ENCODE assay signal across 8 cellular contexts in genomic region chr22:42500164-42500835, GRCh38. TPM values are rescaled to one million over a fixed set of nuclear protein-coding genes. Genes with fewer than 3 reads are reported as not detected.
DNase-seq lines count a peak whose midpoint lies in the region; ATAC-seq and TF ChIP-seq lines count a peak whose summit lies in the region.

No MANE protein-coding gene starts in this region.

- H3K4me3 ChIP-seq in duodenal mucosa (ENCODE audit: low read depth in 1 of 2, low read length in 2 of 2): peak overlapping the region; percentile 52 to 68
- H3K4me3 ChIP-seq in lung: no peak overlapping the region

- no peak for TF ChIP-seq RAD21 in Ishikawa (IDR thresholded peaks at IDR 0.05; ENCODE audit: low read depth)

- H3K9me3 ChIP-seq in duodenal mucosa (ENCODE audit: control insufficient read depth in 1 of 2, low read length in 2 of 2) (no peaks in the 10 kb centered on the region), lung (ENCODE audit: control insufficient read depth in 2 of 2, insufficient read depth in 1 of 2, low read length in 1 of 2) (no peaks in the 10 kb centered on the region)

- CTCF ChIA-PET in activated CD8-positive, alpha-beta T cell treated with anti-CD3 and anti-CD28 coated beads for 36 hours (lab: Charles Lee): no interaction called here

- peak; percentile 93 for DNase-seq in Ammon's horn (ENCODE audit: low spot score)
- peak; percentile 85 for DNase-seq in activated CD8-positive, alpha-beta T cell treated with anti-CD3 and anti-CD28 coated beads for 36 hours
- DNase-seq in lung (ENCODE audit: low spot score): peak; percentile 89
- DNase-seq in stimulated activated CD8-positive, alpha-beta memory T cell treated with anti-CD3 and anti-CD28 coated beads, Interleukin-12 subunit alpha, Interleukin-12 subunit beta, amount 100 ng/mL, for 4 hours (ENCODE audit: low read depth): peak; percentile 59
- no peak for DNase-seq in DMS 273 (lab: John Stamatoyannopoulos, UW; ENCODE audit: unreplicated experiment)

- no peak overlapping the region for H3K27ac Mint-ChIP-seq in activated CD8-positive, alpha-beta T cell treated with anti-CD3 and anti-CD28 coated beads for 36 hours

- POLR2A ChIA-PET in activated CD8-positive, alpha-beta T cell treated with anti-CD3 and anti-CD28 coated beads for 36 hours (lab: Charles Lee): interaction anchor here (0.7 kb wide), 1 partner anchor 114 kb away, joined by 3 read pairs; the partner anchor contains the start of gene POLDIP3

- H3K27ac ChIP-seq in duodenal mucosa (ENCODE audit: low read depth, low read length) (no peak overlapping the region), lung (ENCODE audit: low read depth in 1 of 2, low read length in 1 of 2) (peak overlapping the region in 1 of 2 donors; percentile 10)

- H3K9ac ChIP-seq in duodenal mucosa (ENCODE audit: low read depth in 1 of 2, low read length in 2 of 2): peak overlapping the region; percentile 25 to 70

- no peak for TF ChIP-seq CTCF in activated CD8-positive, alpha-beta T cell treated with anti-CD3 and anti-CD28 coated beads for 36 hours (IDR thresholded peaks at IDR 0.05)
- TF ChIP-seq CTCF in lung (IDR thresholded peaks at IDR 0.05; ENCODE audit: control extremely low read depth, extremely low read depth): no peak

- H3K27me3 ChIP-seq in duodenal mucosa (ENCODE audit: control insufficient read depth in 1 of 2, insufficient read depth in 2 of 2, low read length in 2 of 2) (no peaks in the 10 kb centered on the region), lung (ENCODE audit: control insufficient read depth, insufficient read depth) (no peaks in the 10 kb centered on the region)

- no peaks in the 10 kb centered on the region for H3K36me3 Mint-ChIP-seq in activated CD8-positive, alpha-beta T cell treated with anti-CD3 and anti-CD28 coated beads for 36 hours (ENCODE audit: low read depth)

- no peaks in the 10 kb centered on the region for H3K9me3 Mint-ChIP-seq in activated CD8-positive, alpha-beta T cell treated with anti-CD3 and anti-CD28 coated beads for 36 hours

- no peaks in the 10 kb centered on the region for H3K27me3 Mint-ChIP-seq in activated CD8-positive, alpha-beta T cell treated with anti-CD3 and anti-CD28 coated beads for 36 hours

- intact Hi-C loops in activated CD8-positive, alpha-beta T cell treated with anti-CD3 and anti-CD28 coated beads for 36 hours (cut with micrococcal nuclease): no loop called here

- H3K4me1 Mint-ChIP-seq in activated CD8-positive, alpha-beta T cell treated with anti-CD3 and anti-CD28 coated beads for 36 hours (ENCODE audit: low read depth): peaks cover 13% of the 10 kb centered on the region

- peaks cover 3 to 8% of the 10 kb centered on the region in 2 donors for H3K4me1 ChIP-seq in duodenal mucosa (ENCODE audit: control insufficient read depth in 1 of 2, insufficient read depth in 2 of 2, low read length in 2 of 2)
- peaks cover 0 to 2% of the 10 kb centered on the region in 2 donors for H3K4me1 ChIP-seq in lung (ENCODE audit: control insufficient read depth in 2 of 2, insufficient read depth in 2 of 2, low read length in 2 of 2)

- 3% methylated on average over 30 to 55 of the region's 55 CpGs for WGBS in lung, 2 donors

- H3K36me3 ChIP-seq in duodenal mucosa (ENCODE audit: control insufficient read depth in 1 of 2, insufficient read depth in 2 of 2, low read length in 2 of 2) (no peaks in the 10 kb centered on the region), lung (ENCODE audit: control insufficient read depth in 2 of 2, insufficient read depth in 2 of 2, low read length in 2 of 2) (no peaks in the 10 kb centered on the region)

- peak overlapping the region; percentile 44 for H3K4me3 Mint-ChIP-seq in activated CD8-positive, alpha-beta T cell treated with anti-CD3 and anti-CD28 coated beads for 36 hours

- TF ChIP-seq EP300 in Ishikawa (IDR thresholded peaks at IDR 0.05; ENCODE audit: borderline replicate concordance): no peak

- ATAC-seq in GM21367 (IDR thresholded peaks at IDR 0.05; ENCODE audit: unreplicated experiment): peak; percentile 65
- peak; percentile 96 for ATAC-seq in activated CD8-positive, alpha-beta T cell treated with anti-CD3 and anti-CD28 coated beads for 36 hours
- ATAC-seq in lung (ENCODE audit: insufficient read depth, low FRiP score): peak; percentile 89

TF ChIP-seq in Ishikawa, 13 proteins besides CTCF, POLR2A, EP300 and RAD21:
- TF ChIP-seq CREB1 (IDR thresholded peaks at IDR 0.05; ENCODE audit: low read depth) (no peak), TAF1 (IDR thresholded peaks at IDR 0.05; ENCODE audit: low read depth) (0 out of 2 replicates have a peak, but pooled peaks have one; percentile 29), YY1 (IDR thresholded peaks at IDR 0.05; ENCODE audit: low read depth) (0 out of 2 replicates have a peak, but pooled peaks have one; percentile 43), CEBPB (IDR thresholded peaks at IDR 0.05) (no peak), TEAD4 (IDR thresholded peaks at IDR 0.05) (no peak), TCF12 (IDR thresholded peaks at IDR 0.05; ENCODE audit: low read depth) (no peak), FOXM1 (IDR thresholded peaks at IDR 0.05; ENCODE audit: borderline replicate concordance, low read depth) (no peak), ZBTB7A (IDR thresholded peaks at IDR 0.05; ENCODE audit: low read depth) (no peak), EGR1 (IDR thresholded peaks at IDR 0.05) (no peak), REST (IDR thresholded peaks at IDR 0.05; ENCODE audit: low read depth) (no peak), NFIC (IDR thresholded peaks at IDR 0.05) (no peak)
- TF ChIP-seq, protein P1, sequence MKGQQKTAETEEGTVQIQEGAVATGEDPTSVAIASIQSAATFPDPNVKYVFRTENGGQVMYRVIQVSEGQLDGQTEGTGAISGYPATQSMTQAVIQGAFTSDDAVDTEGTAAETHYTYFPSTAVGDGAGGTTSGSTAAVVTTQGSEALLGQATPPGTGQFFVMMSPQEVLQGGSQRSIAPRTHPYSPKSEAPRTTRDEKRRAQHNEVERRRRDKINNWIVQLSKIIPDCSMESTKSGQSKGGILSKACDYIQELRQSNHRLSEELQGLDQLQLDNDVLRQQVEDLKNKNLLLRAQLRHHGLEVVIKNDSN (IDR thresholded peaks at IDR 0.05): no peak
- TF ChIP-seq, protein P2, sequence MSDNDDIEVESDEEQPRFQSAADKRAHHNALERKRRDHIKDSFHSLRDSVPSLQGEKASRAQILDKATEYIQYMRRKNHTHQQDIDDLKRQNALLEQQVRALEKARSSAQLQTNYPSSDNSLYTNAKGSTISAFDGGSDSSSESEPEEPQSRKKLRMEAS (IDR thresholded peaks at IDR 0.05): peak; percentile 90
TF ChIP-seq in Ishikawa: peak in this region for 3.

RNA-seq across cellular contexts. Expression of gene RRP7A, which starts 19.3 kb away (rescaled TPM):
- 100 to 1,000 TPM; 120 to 126 TPM for total RNA-seq in activated CD8-positive, alpha-beta T cell treated with anti-CD3 and anti-CD28 coated beads for 36 hours
- total RNA-seq in lung: 10 to 100 TPM; 14.9 to 35.5 TPM
- 10 to 100 TPM; 10.2 to 31.9 TPM for polyA plus RNA-seq in lung

RNA-seq across cellular contexts. Expression of gene SERHL2, which starts 53.5 kb away (rescaled TPM):
- total RNA-seq in activated CD8-positive, alpha-beta T cell treated with anti-CD3 and anti-CD28 coated beads for 36 hours: 1 to 10 TPM; 1.1 to 1.4 TPM
- 1 to 10 TPM; 2.7 to 3.3 TPM for total RNA-seq in lung
- polyA plus RNA-seq in lung: 1 to 10 TPM; 1.7 to 2.6 TPM
